ENCODE assay signal across 35 cellular contexts in genomic region chr6:9890469-9890868, GRCh38.
"Had no signal": no experiment of that assay in that cellular context is flagged by ENCODE, and none has a peak within 500 bp of the region (broad histone marks: within the 10 kb centered on the region; RNA-seq: fewer than 3 reads in every experiment).

No MANE protein-coding gene starts in this region.

- H3K36me3 ChIP-seq: MG63 had no signal

- H3K27me3 ChIP-seq: MG63 had no signal

- H3K4me3 ChIP-seq: MG63 had no signal

- DNase-seq: Karpas-422, Kasumi-1, MG63, MM.1S, MV-4-11, NCI-H1048, NCI-H1092, NCI-H1092 treated with DMSO at 0.1 percent for 48 hours, NCI-H1105, NCI-H1105 treated with DMSO at 0.1 percent for 48 hours, NCI-H1417, NCI-H1417 treated with DMSO at 0.1 percent for 48 hours, NCI-H1436, NCI-H146, NCI-H1694, NCI-H1694 treated with DMSO at 0.1 percent for 48 hours, NCI-H187, NCI-H187 treated with DMSO at 0.1 percent for 48 hours, NCI-H1930, NCI-H2029, NCI-H2029 treated with DMSO at 0.1 percent for 48 hours, NCI-H2081, NCI-H2081 treated with DMSO at 0.1 percent for 48 hours, NCI-H2107, NCI-H2171, NCI-H2171 treated with DMSO at 0.1 percent for 48 hours, NCI-H2227 treated with DMSO at 0.1 percent for 48 hours, NCI-H226, NCI-H345, NCI-H446, NCI-H446 treated with DMSO at 0.1 percent for 48 hours, NCI-H510A, NCI-H510A treated with DMSO at 0.1 percent for 48 hours, NCI-H524, NCI-H524 treated with DMSO at 0.1 percent for 48 hours had no signal

- H3K9me3 ChIP-seq: MG63 had no signal
